Comparison of ENCODE assay signal across 1 cellular context in genomic region chr15:88450125-88450798, GRCh38.
TF ChIP-seq lines count a peak whose summit lies in the region.

No MANE protein-coding gene starts in this region.

TF ChIP-seq in GM23338, 12 proteins besides CTCF, POLR2A, EP300 and RAD21 (continued from another document):
- TF ChIP-seq, protein P1, sequence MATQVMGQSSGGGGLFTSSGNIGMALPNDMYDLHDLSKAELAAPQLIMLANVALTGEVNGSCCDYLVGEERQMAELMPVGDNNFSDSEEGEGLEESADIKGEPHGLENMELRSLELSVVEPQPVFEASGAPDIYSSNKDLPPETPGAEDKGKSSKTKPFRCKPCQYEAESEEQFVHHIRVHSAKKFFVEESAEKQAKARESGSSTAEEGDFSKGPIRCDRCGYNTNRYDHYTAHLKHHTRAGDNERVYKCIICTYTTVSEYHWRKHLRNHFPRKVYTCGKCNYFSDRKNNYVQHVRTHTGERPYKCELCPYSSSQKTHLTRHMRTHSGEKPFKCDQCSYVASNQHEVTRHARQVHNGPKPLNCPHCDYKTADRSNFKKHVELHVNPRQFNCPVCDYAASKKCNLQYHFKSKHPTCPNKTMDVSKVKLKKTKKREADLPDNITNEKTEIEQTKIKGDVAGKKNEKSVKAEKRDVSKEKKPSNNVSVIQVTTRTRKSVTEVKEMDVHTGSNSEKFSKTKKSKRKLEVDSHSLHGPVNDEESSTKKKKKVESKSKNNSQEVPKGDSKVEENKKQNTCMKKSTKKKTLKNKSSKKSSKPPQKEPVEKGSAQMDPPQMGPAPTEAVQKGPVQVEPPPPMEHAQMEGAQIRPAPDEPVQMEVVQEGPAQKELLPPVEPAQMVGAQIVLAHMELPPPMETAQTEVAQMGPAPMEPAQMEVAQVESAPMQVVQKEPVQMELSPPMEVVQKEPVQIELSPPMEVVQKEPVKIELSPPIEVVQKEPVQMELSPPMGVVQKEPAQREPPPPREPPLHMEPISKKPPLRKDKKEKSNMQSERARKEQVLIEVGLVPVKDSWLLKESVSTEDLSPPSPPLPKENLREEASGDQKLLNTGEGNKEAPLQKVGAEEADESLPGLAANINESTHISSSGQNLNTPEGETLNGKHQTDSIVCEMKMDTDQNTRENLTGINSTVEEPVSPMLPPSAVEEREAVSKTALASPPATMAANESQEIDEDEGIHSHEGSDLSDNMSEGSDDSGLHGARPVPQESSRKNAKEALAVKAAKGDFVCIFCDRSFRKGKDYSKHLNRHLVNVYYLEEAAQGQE (IDR thresholded peaks at IDR 0.05; ENCODE audit: unreplicated experiment) = no peak
- no peak for TF ChIP-seq POLR2AphosphoS5 (IDR thresholded peaks at IDR 0.05; ENCODE audit: low read depth)
- TF ChIP-seq JUNB (IDR thresholded peaks at IDR 0.05; ENCODE audit: unreplicated experiment) = no peak
